In genomic region chr11:68345776-68346728, GRCh38 we compare ENCODE assay signal across 15 cellular contexts. TPM values are rescaled to one million over a fixed set of nuclear protein-coding genes. Genes with fewer than 3 reads are reported as not detected.
DNase-seq lines count a peak whose midpoint lies in the region; ATAC-seq and TF ChIP-seq lines count a peak whose summit lies in the region.
"Had no signal": no experiment of that assay in that cellular context is flagged by ENCODE, and none has a peak within 500 bp of the region (broad histone marks: within the 10 kb centered on the region; RNA-seq: fewer than 3 reads in every experiment).

No MANE protein-coding gene starts in this region.

- POLR2A ChIA-PET in Caco-2 (lab: Charles Lee): no interaction called here

- 0 out of 2 replicates have a peak, but pooled peaks cover 4% of the 10 kb centered on the region for H3K9me3 ChIP-seq in Caco-2
- H3K9me3 ChIP-seq in breast epithelium: no peaks in the 10 kb centered on the region
- no peaks in the 10 kb centered on the region for H3K9me3 ChIP-seq in skeletal muscle satellite cell (replicated peaks; ENCODE audit: low read length)

- H3K4me1 Mint-ChIP-seq in Caco-2 (ENCODE audit: low read depth, unreplicated experiment): peaks cover 50% of the 10 kb centered on the region

- H3K27ac ChIP-seq in breast epithelium: peak overlapping the region; percentile 34 to 50

- H3K36me3 ChIP-seq in Caco-2 (ENCODE audit: control insufficient read depth, insufficient read depth, low read length): peaks cover 1% of the 10 kb centered on the region; the same call in 1 of the 2 replicates
- no peaks in the 10 kb centered on the region for H3K36me3 ChIP-seq in breast epithelium
- no peaks in the 10 kb centered on the region for H3K36me3 ChIP-seq in skeletal muscle satellite cell (ENCODE audit: insufficient read depth, low read length)

- H3K4me1 ChIP-seq in Caco-2: peaks cover 52% of the 10 kb centered on the region
- H3K4me1 ChIP-seq in breast epithelium: peaks cover 14 to 32% of the 10 kb centered on the region in 2 donors
- peaks cover 21% of the 10 kb centered on the region for H3K4me1 ChIP-seq in skeletal muscle satellite cell (ENCODE audit: control insufficient read depth, insufficient read depth, low read length)

- H3K27me3 ChIP-seq in Caco-2 (replicated peaks; ENCODE audit: control insufficient read depth, insufficient read depth, low read length): no peaks in the 10 kb centered on the region
- no peaks in the 10 kb centered on the region for H3K27me3 ChIP-seq in breast epithelium
- H3K27me3 ChIP-seq in skeletal muscle satellite cell (ENCODE audit: control insufficient read depth, insufficient read depth, low read length): no peaks in the 10 kb centered on the region

- H3K4me3 ChIP-seq in Caco-2 (ENCODE audit: low read depth, low read length): no peak overlapping the region
- H3K4me3 ChIP-seq in breast epithelium: peak overlapping the region in 1 of 3 donors; percentile 30
- no peak overlapping the region for H3K4me3 ChIP-seq in skeletal muscle satellite cell (ENCODE audit: low read length)
- H3K4me3 ChIP-seq: GM23338, K562 had no signal

- H3K36me3 Mint-ChIP-seq in Caco-2 (ENCODE audit: insufficient read depth, unreplicated experiment): peaks cover 37% of the 10 kb centered on the region

- ATAC-seq in HG03097 (IDR thresholded peaks at IDR 0.05; ENCODE audit: low FRiP score, unreplicated experiment) (no peak), GM18520 (IDR thresholded peaks at IDR 0.05; ENCODE audit: unreplicated experiment) (no peak)
- ATAC-seq: GM23338, K562 had no signal

- H3K4me3 Mint-ChIP-seq in Caco-2 (ENCODE audit: unreplicated experiment): no peak overlapping the region
- H3K4me3 Mint-ChIP-seq: GM23338 had no signal

- H3K27me3 Mint-ChIP-seq in Caco-2 (ENCODE audit: insufficient read depth, unreplicated experiment): no peaks in the 10 kb centered on the region

- no TSS peak for BruUV-seq in Caco-2 (replicated peaks; lab: Mats Ljungman, UMichigan)

- TF ChIP-seq CTCF in Caco-2 (IDR thresholded peaks at IDR 0.05; ENCODE audit: insufficient read depth in 1 of 2, low read depth in 1 of 2, low read length in 1 of 2, severe bottlenecking in 1 of 2, unreplicated experiment in 1 of 2) (no peak), breast epithelium (IDR thresholded peaks at IDR 0.05) (no peak)

- H3K9ac ChIP-seq in skeletal muscle satellite cell (ENCODE audit: low read depth, low read length): no peak overlapping the region

- peak overlapping the region; percentile 42 for H3K4me2 ChIP-seq in skeletal muscle satellite cell (ENCODE audit: low read length)
- H3K4me2 ChIP-seq: GM23338 had no signal

- no peak for TF ChIP-seq POLR2A in breast epithelium (IDR thresholded peaks at IDR 0.05)

- CTCF ChIA-PET in Caco-2 (lab: Charles Lee): no interaction called here

- intact Hi-C loops in Caco-2 (cut with micrococcal nuclease; ENCODE audit: unreplicated experiment): no loop called here
- intact Hi-C loops in breast epithelium (cut with DNase I; ENCODE audit: low total_unique reads): no loop called here

- no peak for DNase-seq in Caco-2
- DNase-seq in breast epithelium (ENCODE audit: low spot score in 2 of 2): peak; percentile 42 to 70
- DNase-seq in left kidney (ENCODE audit: low read depth, low spot score): peak; percentile 57
- no peak for DNase-seq in NCI-H2107 (lab: John Stamatoyannopoulos, UW)
- DNase-seq in OCI-M2 (lab: John Stamatoyannopoulos, UW; ENCODE audit: unreplicated experiment): no peak
- DNase-seq: activated gamma-delta T cell treated with Interleukin-2 at 50 U/mL for 16 hours; effector memory CD4-positive, alpha-beta T cell; NCI-H1092 treated with DMSO at 0.1 percent for 48 hours; NCI-H226; stimulated activated CD4-positive, alpha-beta T cell treated with anti-CD3 and anti-CD28 coated beads, Interleukin-2, amount 100 ng/mL, for 24 hours had no signal

- H3K9me3 Mint-ChIP-seq in Caco-2 (ENCODE audit: unreplicated experiment): no peaks in the 10 kb centered on the region

- H3K27ac Mint-ChIP-seq in Caco-2 (ENCODE audit: unreplicated experiment): peak overlapping the region; percentile 51

RNA-seq across cellular contexts. Expression of gene LRP5, which starts 33.7 kb away (rescaled TPM):
- total RNA-seq in Caco-2 (2022): 94.3 TPM in 2 replicates
- total RNA-seq in breast epithelium: 10 to 100 TPM; 23.6 to 48.8 (median 24.5) TPM
- total RNA-seq in skeletal muscle satellite cell (2012; rRNA removed): 11.8 and 12.9 TPM in 2 replicates

Comparison
In these comparisons a context has a peak if more than half of its experiments do, and no peak if none do; other contexts are left out.
1. DNase-seq: peak in breast epithelium (2 of 2) and left kidney (single experiment); none in Caco-2 (0 of 2), NCI-H2107 (single experiment) and OCI-M2 (single experiment).